ENCODE assay signal across 17 cellular contexts in the genomic region with DNA sequence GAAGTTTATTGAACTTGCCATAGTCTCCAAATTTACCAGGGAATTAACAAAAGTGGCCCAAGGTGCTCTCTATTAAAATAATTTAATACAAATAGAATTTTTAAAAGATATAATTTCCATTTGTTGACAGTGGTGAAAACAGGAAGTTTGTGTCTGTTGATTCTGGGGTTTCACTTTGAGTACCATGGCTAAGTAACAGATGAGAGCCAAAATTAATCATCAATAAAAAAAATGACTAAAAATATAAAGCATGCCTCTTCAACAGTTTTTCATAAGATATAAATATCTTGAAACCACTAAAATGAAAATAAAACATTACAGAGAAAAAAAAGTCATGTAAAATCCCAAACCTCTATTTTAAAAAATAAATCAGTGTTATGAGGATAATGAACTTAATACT. TPM values are rescaled to one million over a fixed set of nuclear protein-coding genes. Genes with fewer than 3 reads are reported as not detected.
DNase-seq lines count a peak whose midpoint lies in the region; ATAC-seq and TF ChIP-seq lines count a peak whose summit lies in the region.
"Had no signal": no experiment of that assay in that cellular context is flagged by ENCODE, and none has a peak within 500 bp of the region (broad histone marks: within the 10 kb centered on the region; RNA-seq: fewer than 3 reads in every experiment).

No MANE protein-coding gene starts in this region.

- no peaks in the 10 kb centered on the region for H3K27me3 ChIP-seq in GM23248 (replicated peaks; ENCODE audit: insufficient read depth)
- H3K27me3 ChIP-seq: adrenal gland, Peyer's patch had no signal

- no peak overlapping the region for H3K27ac ChIP-seq in GM23248
- H3K27ac ChIP-seq: A549, adrenal gland, Peyer's patch, prostate gland had no signal

- no peaks in the 10 kb centered on the region for H3K36me3 ChIP-seq in GM23248 (ENCODE audit: low read depth)
- H3K36me3 ChIP-seq: adrenal gland, Peyer's patch, prostate gland had no signal

- H3K4me1 ChIP-seq in GM23248 (ENCODE audit: insufficient read depth), result peaks cover 17% of the 10 kb centered on the region
- H3K4me1 ChIP-seq: adrenal gland, Peyer's patch, prostate gland had no signal

- no peak overlapping the region for H3K9ac ChIP-seq in GM23248

- peaks cover 25% of the 10 kb centered on the region for H3K79me2 ChIP-seq in GM23248 (ENCODE audit: insufficient read depth)

- H4K20me1 ChIP-seq in GM23248 (ENCODE audit: insufficient read depth), result no peaks in the 10 kb centered on the region

- in situ Hi-C loops in KBM-7 (cut with MboI; ENCODE audit: low pct_unique_long_range_greater_than_20kb, low sequenced_read_pairs) (no loop called here), GM23248 (cut with MboI) (no loop called here)

- no peak overlapping the region for H2AFZ ChIP-seq in GM23248

- peak; percentile 68 for ATAC-seq in GM18505 (IDR thresholded peaks at IDR 0.05; ENCODE audit: unreplicated experiment)
- peak; percentile 38 for ATAC-seq in GM21367 (IDR thresholded peaks at IDR 0.05; ENCODE audit: unreplicated experiment)
- ATAC-seq in HG02884 (IDR thresholded peaks at IDR 0.05; ENCODE audit: unreplicated experiment), result peak; percentile 43
- ATAC-seq in HG03442 (IDR thresholded peaks at IDR 0.05; ENCODE audit: unreplicated experiment), result peak; percentile 62
- ATAC-seq: A549 had no signal

- H3K9me2 ChIP-seq in GM23248 (ENCODE audit: insufficient read depth), result no peaks in the 10 kb centered on the region

- DNase-seq in GM19238 (ENCODE audit: insufficient read length, low spot score) (no peak), KBM-7 (no peak), GM23248 (no peak), NCI-H2196 (lab: John Stamatoyannopoulos, UW; ENCODE audit: unreplicated experiment) (no peak)
- DNase-seq: activated T-cell treated with anti-CD3 and anti-CD28 coated beads, Interleukin-2, amount 50 U/mL, for 24 hours; adrenal gland; erythroblast; NCI-H1694 treated with DMSO at 0.1 percent for 48 hours; NCI-H524 treated with DMSO at 0.1 percent for 48 hours; Peyer's patch had no signal

- TF ChIP-seq POLR2A in GM18505 (IDR thresholded peaks at IDR 0.05; ENCODE audit: borderline replicate concordance, extremely low read depth, insufficient read depth, insufficient read length), result no peak

- peaks cover 11% of the 10 kb centered on the region; the same call in 1 of the 2 replicates for H3F3A ChIP-seq in GM23248 (ENCODE audit: insufficient read depth)

- H3K9me3 ChIP-seq in GM23248 (ENCODE audit: low read depth), result no peaks in the 10 kb centered on the region
- H3K9me3 ChIP-seq: A549, adrenal gland, Peyer's patch, prostate gland had no signal

- H3K4me3 ChIP-seq in GM23248, result no peak overlapping the region
- H3K4me3 ChIP-seq: A549, adrenal gland, Peyer's patch, prostate gland had no signal

- no peak overlapping the region for H3K4me2 ChIP-seq in GM23248 (ENCODE audit: unreplicated experiment)
- H3K4me2 ChIP-seq: A549 had no signal

RNA-seq across cellular contexts. Expression of a gene that starts 49.8 kb away (rescaled TPM):
- 67.0 and 69.7 TPM in 2 replicates for total RNA-seq in GM23248 (2014; rRNA removed; shearing (Covaris generic))
- 68.1 and 71.2 TPM in 2 replicates for polyA plus RNA-seq in GM23248 (2016; fragmentation: Nextera tagmentation; extraction: Ambion mirVana)
- total RNA-seq: T-helper 1 cell treated with Interleukin-12 subunit alpha and Interleukin-12 subunit beta and Interleukin-4 antibody, amounts not matched to agents 30 ng/mL and 1 ng/mL, for 36 hours had no signal
